26 cellular contexts compared by ENCODE assay signal in the genomic region with DNA sequence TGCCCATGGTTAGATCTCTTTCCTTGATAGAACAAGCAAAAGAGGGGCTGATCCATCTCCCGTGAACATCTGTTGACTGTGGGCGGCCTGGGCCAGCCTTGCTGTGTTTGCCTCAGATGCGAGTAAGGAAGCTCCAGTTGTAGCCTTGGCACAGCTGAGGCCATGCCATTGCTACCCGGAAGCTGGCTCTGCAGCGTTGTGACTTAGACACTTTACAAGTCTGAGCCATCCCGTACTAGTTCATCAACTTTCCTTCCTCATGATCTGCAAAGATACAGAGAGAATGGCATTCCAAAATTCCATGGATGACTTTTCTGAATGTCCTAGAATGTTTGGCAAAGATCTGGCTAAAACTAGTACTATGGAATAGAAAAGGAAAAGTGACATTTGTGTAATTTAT.
"Had no signal": no experiment of that assay in that cellular context is flagged by ENCODE, and none has a peak within 500 bp of the region (broad histone marks: within the 10 kb centered on the region; RNA-seq: fewer than 3 reads in every experiment).

No MANE protein-coding gene starts in this region.

- H3K27me3 Mint-ChIP-seq: activated CD4-positive, alpha-beta T cell treated with anti-CD3 and anti-CD28 coated beads for 36 hours; central memory CD8-positive, alpha-beta T cell; naive thymus-derived CD8-positive, alpha-beta T cell had no signal

- FAIRE-seq: bronchial epithelial cell, kidney had no signal

- H3K27ac Mint-ChIP-seq: activated T-cell treated with anti-CD3 and anti-CD28 coated beads, Interleukin-2, amount 50 U/mL, for 72 hours had no signal

- H3K36me3 ChIP-seq: right lobe of liver had no signal

- H3K27me3 ChIP-seq: right lobe of liver, tibial nerve had no signal

- H3K4me3 Mint-ChIP-seq: activated CD4-positive, alpha-beta T cell treated with anti-CD3 and anti-CD28 coated beads for 36 hours; activated T-cell treated with anti-CD3 and anti-CD28 coated beads, Interleukin-2, amount 50 U/mL, for 72 hours; central memory CD8-positive, alpha-beta T cell; immature natural killer cell; naive thymus-derived CD8-positive, alpha-beta T cell had no signal

- DNase-seq: activated CD4-positive, alpha-beta T cell treated with anti-CD3 and anti-CD28 coated beads for 36 hours; activated CD4-positive, CD25-positive, alpha-beta regulatory T cell; activated gamma-delta T cell; activated naive CD4-positive, alpha-beta T cell treated with anti-CD3 and anti-CD28 coated beads, Interleukin-2, amount 50 U/mL, for 16 hours; activated T-cell treated with anti-CD3 and anti-CD28 coated beads for 4 hours; activated T-cell treated with anti-CD3 and anti-CD28 coated beads, Interleukin-2, amount 50 U/mL, for 72 hours; anterior cingulate cortex; dermis blood vessel endothelial cell; effector CD4-positive, alpha-beta T cell; head of caudate nucleus; hypothalamus; immature natural killer cell; kidney; left colon; lower lobe of right lung; mesenchymal stem cell; naive thymus-derived CD8-positive, alpha-beta T cell; posterior cingulate gyrus; right lobe of liver; stimulated activated CD4-positive, alpha-beta T cell treated with anti-CD3 and anti-CD28 coated beads, Interleukin-2, amount 100 ng/mL, for 48 hours; stimulated activated naive CD4-positive, alpha-beta T cell treated with Interleukin-2 at 50 U/mL for 16 hours; T-helper 1 cell had no signal

- H3K4me3 ChIP-seq: lower lobe of right lung, right lobe of liver, tibial nerve had no signal

- H3K27ac ChIP-seq: epithelial cell of prostate, lower lobe of right lung, right lobe of liver, tibial nerve had no signal

- H3K9me3 ChIP-seq: lower lobe of right lung, right lobe of liver had no signal

- H3K9me3 Mint-ChIP-seq: activated T-cell treated with anti-CD3 and anti-CD28 coated beads, Interleukin-2, amount 50 U/mL, for 72 hours; central memory CD8-positive, alpha-beta T cell had no signal

- H3K4me1 ChIP-seq: lower lobe of right lung, right lobe of liver had no signal

- ATAC-seq: activated CD4-positive, alpha-beta T cell treated with anti-CD3 and anti-CD28 coated beads for 36 hours; activated T-cell treated with anti-CD3 and anti-CD28 coated beads, Interleukin-2, amount 50 U/mL, for 72 hours; left colon; lower lobe of right lung; naive thymus-derived CD8-positive, alpha-beta T cell; right lobe of liver had no signal
